ENCODE assay signal across 8 cellular contexts in genomic region chr2:27682334-27682771, GRCh38. TPM values are rescaled to one million over a fixed set of nuclear protein-coding genes. Genes with fewer than 3 reads are reported as not detected.
DNase-seq lines count a peak whose midpoint lies in the region; ATAC-seq, FAIRE-seq and TF ChIP-seq lines count a peak whose summit lies in the region.
"Not testable (repeated sequence)": the region's sequence is repeated elsewhere in the genome, so short reads cannot be mapped to it uniquely, and the experiment has no call there.

No MANE protein-coding gene starts in this region.

- H3K4me1 Mint-ChIP-seq in activated T-helper 17 cell treated with anti-CD3 and anti-CD28 coated beads, Interleukin-2, amount 50 U/mL, for 72 hours: peaks cover 26% of the 10 kb centered on the region
- H3K4me1 Mint-ChIP-seq in mesothelial cell of epicardium: not testable (repeated sequence)
- H3K4me1 Mint-ChIP-seq in stimulated activated naive CD8-positive, alpha-beta T cell treated with anti-CD3 and anti-CD28 coated beads, Interleukin-15, amount 100 ng/mL, for 72 hours: peaks cover 32% of the 10 kb centered on the region

- POLR2A ChIA-PET in AG04449 (lab: Yijun Ruan, JAX): interaction anchor here (0.7 to 1.4 kb wide), 2 partner anchors 19 to 80 kb away, joined by 3 to 7 read pairs; partner anchors contain the start of genes SLC4A1AP and SUPT7L

- H3K36me3 Mint-ChIP-seq in activated T-helper 17 cell treated with anti-CD3 and anti-CD28 coated beads, Interleukin-2, amount 50 U/mL, for 72 hours (ENCODE audit: low read depth): peaks cover 94% of the 10 kb centered on the region
- H3K36me3 Mint-ChIP-seq in mesothelial cell of epicardium: peaks cover 22% of the 10 kb centered on the region

- DNase-seq in AG04449 (ENCODE audit: low read depth, low spot score) (peak; percentile 85), HCEC 1CT (peak; percentile 93), bronchial epithelial cell (ENCODE audit: low read depth) (peak; percentile 95), fibroblast of pulmonary artery (ENCODE audit: low read depth) (peak; percentile 88)
- not testable (repeated sequence) for DNase-seq in SJCRH30; mesothelial cell of epicardium (ENCODE audit: low spot score in 2 of 2, unreplicated experiment in 2 of 2); stimulated activated naive CD8-positive, alpha-beta T cell treated with anti-CD3 and anti-CD28 coated beads, Interleukin-15, amount 100 ng/mL, for 72 hours

- H3K9me3 Mint-ChIP-seq in activated T-helper 17 cell treated with anti-CD3 and anti-CD28 coated beads, Interleukin-2, amount 50 U/mL, for 72 hours; mesothelial cell of epicardium; stimulated activated naive CD8-positive, alpha-beta T cell treated with anti-CD3 and anti-CD28 coated beads, Interleukin-15, amount 100 ng/mL, for 72 hours: not testable (repeated sequence)

- peak overlapping the region; percentile 53 for H3K4me3 Mint-ChIP-seq in activated T-helper 17 cell treated with anti-CD3 and anti-CD28 coated beads, Interleukin-2, amount 50 U/mL, for 72 hours
- H3K4me3 Mint-ChIP-seq in mesothelial cell of epicardium: not testable (repeated sequence)
- peak overlapping the region; percentile 13 to 19 for H3K4me3 Mint-ChIP-seq in stimulated activated naive CD8-positive, alpha-beta T cell treated with anti-CD3 and anti-CD28 coated beads, Interleukin-15, amount 100 ng/mL, for 72 hours

- peak overlapping the region; percentile 40 for H3K27ac ChIP-seq in SJCRH30

- peaks cover 40% of the 10 kb centered on the region for H3K36me3 ChIP-seq in SJCRH30
- not testable (repeated sequence) for H3K36me3 ChIP-seq in bronchial epithelial cell (ENCODE audit: control insufficient read depth, insufficient read depth, low read length)

- H3K27ac Mint-ChIP-seq in activated T-helper 17 cell treated with anti-CD3 and anti-CD28 coated beads, Interleukin-2, amount 50 U/mL, for 72 hours: peak overlapping the region; percentile 85
- peak overlapping the region; percentile 72 for H3K27ac Mint-ChIP-seq in mesothelial cell of epicardium
- peak overlapping the region; percentile 20 to 81 for H3K27ac Mint-ChIP-seq in stimulated activated naive CD8-positive, alpha-beta T cell treated with anti-CD3 and anti-CD28 coated beads, Interleukin-15, amount 100 ng/mL, for 72 hours

- H3K27me3 ChIP-seq in SJCRH30; bronchial epithelial cell (ENCODE audit: control insufficient read depth, insufficient read depth, low read length): not testable (repeated sequence)

- not testable (repeated sequence) for H3K9me3 ChIP-seq in SJCRH30 (replicated peaks)

- not testable (repeated sequence) for H3K4me1 ChIP-seq in SJCRH30

- ATAC-seq in activated T-helper 17 cell treated with anti-CD3 and anti-CD28 coated beads, Interleukin-2, amount 50 U/mL, for 72 hours (replicated peaks): peak; percentile 89
- peak; percentile 79 for ATAC-seq in stimulated activated naive CD8-positive, alpha-beta T cell treated with anti-CD3 and anti-CD28 coated beads, Interleukin-15, amount 100 ng/mL, for 72 hours

- not testable (repeated sequence) for TF ChIP-seq CTCF in AG04449 (IDR thresholded peaks at IDR 0.05; ENCODE audit: insufficient read depth, low read length, missing control alignments); bronchial epithelial cell (IDR thresholded peaks at IDR 0.05; ENCODE audit: insufficient read depth, low read length, severe bottlenecking); fibroblast of pulmonary artery (IDR thresholded peaks at IDR 0.05; ENCODE audit: low read length, missing control alignments); mesothelial cell of epicardium (IDR thresholded peaks at IDR 0.05; ENCODE audit: unreplicated experiment)

- FAIRE-seq in bronchial epithelial cell (lab: Jason Lieb, UNC): not testable (repeated sequence)

- H3K4me3 ChIP-seq in AG04449 (ENCODE audit: low read depth, low read length); SJCRH30; bronchial epithelial cell (ENCODE audit: low read depth, low read length); fibroblast of pulmonary artery (replicated peaks; ENCODE audit: low read depth, low read length): not testable (repeated sequence)

- H3K27me3 Mint-ChIP-seq in activated T-helper 17 cell treated with anti-CD3 and anti-CD28 coated beads, Interleukin-2, amount 50 U/mL, for 72 hours; mesothelial cell of epicardium (ENCODE audit: low read depth); stimulated activated naive CD8-positive, alpha-beta T cell treated with anti-CD3 and anti-CD28 coated beads, Interleukin-15, amount 100 ng/mL, for 72 hours: not testable (repeated sequence)

- CTCF ChIA-PET in AG04449 (lab: Yijun Ruan, JAX): interaction anchor here (0.7 to 5.0 kb wide), 48 partner anchors 9 to 1186 kb away, joined by 3 to 74 read pairs (median 6); partner anchors contain the start of genes EIF2B4, IFT172, NRBP1 and PPM1G

RNA-seq across cellular contexts. Expression of gene SLC4A1AP, which starts 18.7 kb away (rescaled TPM):
- 36.0 and 41.6 TPM in 2 replicates for total RNA-seq in SJCRH30 (2014; rRNA removed; shearing (Covaris generic))
- 10 to 100 TPM; 23.6 to 25.5 TPM for total RNA-seq in activated T-helper 17 cell treated with anti-CD3 and anti-CD28 coated beads, Interleukin-2, amount 50 U/mL, for 72 hours
- total RNA-seq in bronchial epithelial cell: 20.5 and 27.4 TPM in 2 replicates
- 18.8 to 20.0 TPM (median 19.1 TPM) in 3 replicates for total RNA-seq in mesothelial cell of epicardium

RNA-seq across cellular contexts. Expression of gene SUPT7L, which starts 18.9 kb away (rescaled TPM):
- 48.5 and 51.2 TPM in 2 replicates for total RNA-seq in SJCRH30 (2014; rRNA removed; shearing (Covaris generic))
- 10 to 100 TPM; 27.7 to 32.7 TPM for total RNA-seq in activated T-helper 17 cell treated with anti-CD3 and anti-CD28 coated beads, Interleukin-2, amount 50 U/mL, for 72 hours
- 10.5 and 14.7 TPM in 2 replicates for total RNA-seq in bronchial epithelial cell
- total RNA-seq in mesothelial cell of epicardium: 40.6 to 42.6 TPM (median 41.2 TPM) in 3 replicates

RNA-seq across cellular contexts. Expression of gene GPN1, which starts 53.5 kb away (rescaled TPM):
- total RNA-seq in SJCRH30 (2014; rRNA removed; shearing (Covaris generic)): 71.9 and 78.6 TPM in 2 replicates
- total RNA-seq in activated T-helper 17 cell treated with anti-CD3 and anti-CD28 coated beads, Interleukin-2, amount 50 U/mL, for 72 hours: 10 to 100 TPM; 38.5 to 55.4 TPM
- total RNA-seq in bronchial epithelial cell: 31.7 and 47.9 TPM in 2 replicates
- total RNA-seq in mesothelial cell of epicardium: 32.4 to 36.7 TPM (median 36.3 TPM) in 3 replicates

RNA-seq across cellular contexts. Expression of gene CCDC121, which starts 53.5 kb away (rescaled TPM):
- 6.6 and 8.4 TPM in 2 replicates for total RNA-seq in SJCRH30 (2014; rRNA removed; shearing (Covaris generic))
- total RNA-seq in activated T-helper 17 cell treated with anti-CD3 and anti-CD28 coated beads, Interleukin-2, amount 50 U/mL, for 72 hours: under 1 TPM; 0.26 to 0.45 TPM
- total RNA-seq in bronchial epithelial cell (0.79 and 0.90 TPM in 2 replicates), mesothelial cell of epicardium (4.6 to 5.2 TPM (median 4.9 TPM) in 3 replicates)
